Comparison of ENCODE assay signal across 27 cellular contexts in genomic region chr13:80195649-80196048, GRCh38.
"Had no signal": no experiment of that assay in that cellular context is flagged by ENCODE, and none has a peak within 500 bp of the region (broad histone marks: within the 10 kb centered on the region; RNA-seq: fewer than 3 reads in every experiment).

No MANE protein-coding gene starts in this region.

- DNase-seq: stimulated activated CD4-positive, alpha-beta T cell treated with anti-CD3 and anti-CD28 coated beads, Interleukin-2, amount 100 ng/mL, for 48 hours; stimulated activated CD4-positive, alpha-beta T cell treated with anti-CD3 and anti-CD28 coated beads, Interleukin-4, amount 100 ng/mL, for 1 hour; stimulated activated CD4-positive, alpha-beta T cell treated with anti-CD3 and anti-CD28 coated beads, Interleukin-4, amount 100 ng/mL, for 24 hours; stimulated activated CD4-positive, alpha-beta T cell treated with anti-CD3 and anti-CD28 coated beads, Interleukin-4, amount 100 ng/mL, for 4 hours; stimulated activated CD8-positive, alpha-beta memory T cell treated with anti-CD3 and anti-CD28 coated beads, Interleukin-4, amount 100 ng/mL, for 48 hours; stimulated activated naive B cell treated with anti-CD40 and anti-IgM and Interleukin-4, amounts not matched to agents 10 μg/mL and 1 μg/mL and 100 μg/mL, for 72 hours; stimulated activated naive CD4-positive, alpha-beta T cell; stimulated activated naive CD4-positive, alpha-beta T cell treated with Interleukin-2 at 50 U/mL for 16 hours; stimulated activated naive CD8-positive, alpha-beta T cell treated with anti-CD3 and anti-CD28 coated beads, Interleukin-15, amount 100 ng/mL, for 72 hours; stimulated activated naive CD8-positive, alpha-beta T cell treated with anti-CD3 and anti-CD28 coated beads, Interleukin-15, Interleukin-2, amounts not matched to agents 100 U/mL and 50 U/mL, for 24 hours; stomach; substantia nigra; testis; thyroid gland; tibial artery; transverse colon; upper lobe of left lung; upper lobe of right lung; uterus had no signal

- H3K4me3 ChIP-seq: stomach, suprapubic skin, testis, thoracic aorta, thyroid gland, tibial artery, tibial nerve, transverse colon, upper lobe of left lung, upper lobe of right lung, uterus, vagina had no signal

- H3K4me1 ChIP-seq: stomach, suprapubic skin, testis, thyroid gland, tibial nerve, transverse colon, upper lobe of left lung, upper lobe of right lung, uterus, vagina had no signal

- H3K9me3 ChIP-seq: stomach, suprapubic skin, testis, thoracic aorta, thyroid gland, tibial artery, tibial nerve, transverse colon, upper lobe of left lung, upper lobe of right lung, uterus, vagina had no signal

- H3K27ac Mint-ChIP-seq: stimulated activated effector memory CD8-positive, alpha-beta T cell treated with anti-CD3 and anti-CD28 coated beads, Interleukin-12 subunit alpha, Interleukin-12 subunit beta, amount 100 ng/mL, for 72 hours; stimulated activated memory B cell treated with anti-CD40 and anti-IgM and Interleukin-4, amounts not matched to agents 10 μg/mL and 1 μg/mL and 100 μg/mL, for 72 hours; stimulated activated naive B cell treated with anti-CD40 and anti-IgM and Interleukin-4, amounts not matched to agents 10 μg/mL and 1 μg/mL and 100 μg/mL, for 72 hours; stimulated activated naive CD8-positive, alpha-beta T cell treated with anti-CD3 and anti-CD28 coated beads, Interleukin-15, amount 100 ng/mL, for 72 hours; stimulated activated naive CD8-positive, alpha-beta T cell treated with anti-CD3 and anti-CD28 coated beads, Interleukin-15, Interleukin-2, amounts not matched to agents 100 ng/mL and 50 ng/mL, for 24 hours; type B pancreatic cell had no signal

- ATAC-seq: stimulated activated effector memory CD8-positive, alpha-beta T cell treated with anti-CD3 and anti-CD28 coated beads, Interleukin-12 subunit alpha, Interleukin-12 subunit beta, amount 100 ng/mL, for 72 hours; stimulated activated memory B cell treated with anti-CD40 and anti-IgM and Interleukin-4, amounts not matched to agents 10 μg/mL and 1 μg/mL and 100 μg/mL, for 72 hours; stimulated activated naive B cell treated with anti-CD40 and anti-IgM and Interleukin-4, amounts not matched to agents 10 μg/mL and 1 μg/mL and 100 μg/mL, for 72 hours; stimulated activated naive CD8-positive, alpha-beta T cell treated with anti-CD3 and anti-CD28 coated beads, Interleukin-15, amount 100 ng/mL, for 72 hours; stimulated activated naive CD8-positive, alpha-beta T cell treated with anti-CD3 and anti-CD28 coated beads, Interleukin-15, Interleukin-2, amounts not matched to agents 100 U/mL and 50 U/mL, for 24 hours; upper lobe of right lung had no signal

- H3K4me1 Mint-ChIP-seq: stimulated activated effector memory CD8-positive, alpha-beta T cell treated with anti-CD3 and anti-CD28 coated beads, Interleukin-12 subunit alpha, Interleukin-12 subunit beta, amount 100 ng/mL, for 72 hours; stimulated activated memory B cell treated with anti-CD40 and anti-IgM and Interleukin-4, amounts not matched to agents 10 μg/mL and 1 μg/mL and 100 μg/mL, for 72 hours; stimulated activated naive B cell treated with anti-CD40 and anti-IgM and Interleukin-4, amounts not matched to agents 10 μg/mL and 1 μg/mL and 100 μg/mL, for 72 hours; stimulated activated naive CD8-positive, alpha-beta T cell treated with anti-CD3 and anti-CD28 coated beads, Interleukin-15, amount 100 ng/mL, for 72 hours had no signal

- H3K27ac ChIP-seq: stomach, suprapubic skin, testis, thoracic aorta, thyroid gland, tibial artery, tibial nerve, transverse colon, upper lobe of left lung, upper lobe of right lung, uterus, vagina had no signal

- H3K27me3 ChIP-seq: stomach, suprapubic skin, testis, thyroid gland, tibial artery, tibial nerve, transverse colon, upper lobe of left lung, upper lobe of right lung, uterus, vagina had no signal

- H3K27me3 Mint-ChIP-seq: stimulated activated memory B cell treated with anti-CD40 and anti-IgM and Interleukin-4, amounts not matched to agents 10 μg/mL and 1 μg/mL and 100 μg/mL, for 72 hours; stimulated activated naive B cell treated with anti-CD40 and anti-IgM and Interleukin-4, amounts not matched to agents 10 μg/mL and 1 μg/mL and 100 μg/mL, for 72 hours; stimulated activated naive CD8-positive, alpha-beta T cell treated with anti-CD3 and anti-CD28 coated beads, Interleukin-15, amount 100 ng/mL, for 72 hours; stimulated activated naive CD8-positive, alpha-beta T cell treated with anti-CD3 and anti-CD28 coated beads, Interleukin-15, Interleukin-2, amounts not matched to agents 100 ng/mL and 50 ng/mL, for 24 hours; type B pancreatic cell had no signal

- H3K4me3 Mint-ChIP-seq: stimulated activated effector memory CD8-positive, alpha-beta T cell treated with anti-CD3 and anti-CD28 coated beads, Interleukin-12 subunit alpha, Interleukin-12 subunit beta, amount 100 ng/mL, for 72 hours; stimulated activated memory B cell treated with anti-CD40 and anti-IgM and Interleukin-4, amounts not matched to agents 10 μg/mL and 1 μg/mL and 100 μg/mL, for 72 hours; stimulated activated naive B cell treated with anti-CD40 and anti-IgM and Interleukin-4, amounts not matched to agents 10 μg/mL and 1 μg/mL and 100 μg/mL, for 72 hours; stimulated activated naive CD8-positive, alpha-beta T cell treated with anti-CD3 and anti-CD28 coated beads, Interleukin-15, amount 100 ng/mL, for 72 hours; stimulated activated naive CD8-positive, alpha-beta T cell treated with anti-CD3 and anti-CD28 coated beads, Interleukin-15, Interleukin-2, amounts not matched to agents 100 ng/mL and 50 ng/mL, for 24 hours; type B pancreatic cell had no signal

- H3K9me3 Mint-ChIP-seq: stimulated activated naive B cell treated with anti-CD40 and anti-IgM and Interleukin-4, amounts not matched to agents 10 μg/mL and 1 μg/mL and 100 μg/mL, for 72 hours; stimulated activated naive CD8-positive, alpha-beta T cell treated with anti-CD3 and anti-CD28 coated beads, Interleukin-15, amount 100 ng/mL, for 72 hours; stimulated activated naive CD8-positive, alpha-beta T cell treated with anti-CD3 and anti-CD28 coated beads, Interleukin-15, Interleukin-2, amounts not matched to agents 100 ng/mL and 50 ng/mL, for 24 hours; type B pancreatic cell had no signal

- H3K36me3 ChIP-seq: stomach, suprapubic skin, thoracic aorta, thyroid gland, tibial artery, tibial nerve, transverse colon, upper lobe of left lung, upper lobe of right lung, uterus, vagina had no signal
